ENCODE assay signal across 13 cellular contexts in the genomic region with DNA sequence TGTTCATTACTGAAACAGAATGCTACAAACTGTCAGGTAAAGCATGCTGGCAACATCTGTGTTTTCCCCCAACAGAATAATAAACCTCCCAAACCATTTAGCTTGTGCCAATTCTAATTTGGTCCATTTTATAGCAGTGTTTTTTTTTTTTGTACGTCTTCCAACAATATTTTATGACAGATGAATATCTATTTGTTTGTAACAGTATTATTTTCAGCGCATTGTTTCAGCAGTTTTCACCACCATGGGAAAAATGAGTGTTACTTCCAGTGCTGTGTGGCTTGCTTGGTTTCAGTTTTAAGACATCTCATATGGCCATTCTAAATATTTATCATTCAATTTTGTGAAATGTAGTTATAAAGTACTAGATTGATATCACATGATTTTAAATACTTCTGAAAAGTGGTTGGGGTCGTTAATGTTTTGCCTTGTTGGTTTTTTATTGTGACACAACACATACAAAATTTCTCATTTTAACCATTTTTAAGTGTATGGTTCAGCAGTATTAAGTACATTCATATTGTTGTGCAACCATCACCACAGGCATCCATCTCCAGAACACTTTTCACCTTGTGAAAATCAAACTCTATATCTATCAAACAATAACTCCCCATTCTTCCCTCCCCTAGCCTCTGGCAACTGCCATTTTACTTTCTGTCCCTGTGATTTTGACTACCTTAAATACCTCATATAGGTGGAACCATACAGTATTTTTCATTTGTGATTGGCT.
"Had no signal": no experiment of that assay in that cellular context is flagged by ENCODE, and none has a peak within 500 bp of the region (broad histone marks: within the 10 kb centered on the region; RNA-seq: fewer than 3 reads in every experiment).

No MANE protein-coding gene starts in this region.

- H3K27ac ChIP-seq: coronary artery, pancreas, right lobe of liver had no signal

- H3K4me3 ChIP-seq: coronary artery, mucosa of descending colon, pancreas, right lobe of liver had no signal

- H3K36me3 ChIP-seq: pancreas, right lobe of liver had no signal

- DNase-seq: activated B cell treated with CpG ODN at 0.5 μM for 24 hours; activated CD4-positive, alpha-beta memory T cell treated with anti-CD3 and anti-CD28 coated beads, Interleukin-2, amount 10 ng/mL, durations not matched to agents 7 days and 5 days; activated CD4-positive, alpha-beta T cell treated with anti-CD3 and anti-CD28 coated beads for 48 hours; activated CD8-positive, alpha-beta memory T cell treated with anti-CD3 and anti-CD28 coated beads, Interleukin-2, amount 10 ng/mL, durations not matched to agents 7 days and 5 days; activated naive CD4-positive, alpha-beta T cell treated with Interleukin-2 at 50 U/mL for 16 hours; activated naive CD8-positive, alpha-beta T cell treated with anti-CD3 and anti-CD28 coated beads, Interleukin-2, amount 10 ng/mL, durations not matched to agents 7 days and 5 days; anterior cingulate cortex; mucosa of descending colon; naive thymus-derived CD8-positive, alpha-beta T cell; pancreas; right lobe of liver; stimulated activated CD4-positive, alpha-beta T cell treated with anti-CD3 and anti-CD28 coated beads, Interleukin-4, amount 100 ng/mL, for 4 hours had no signal

- H3K9me3 ChIP-seq: mucosa of descending colon, pancreas, right lobe of liver had no signal

- H3K4me1 ChIP-seq: pancreas, right lobe of liver had no signal

- H3K27me3 ChIP-seq: pancreas, right lobe of liver had no signal
